ENCODE assay signal across 8 cellular contexts in genomic region chr14:59483819-59484610, GRCh38. TPM values are rescaled to one million over a fixed set of nuclear protein-coding genes. Genes with fewer than 3 reads are reported as not detected.
DNase-seq lines count a peak whose midpoint lies in the region; ATAC-seq, FAIRE-seq and TF ChIP-seq lines count a peak whose summit lies in the region.

A gene with protein sequence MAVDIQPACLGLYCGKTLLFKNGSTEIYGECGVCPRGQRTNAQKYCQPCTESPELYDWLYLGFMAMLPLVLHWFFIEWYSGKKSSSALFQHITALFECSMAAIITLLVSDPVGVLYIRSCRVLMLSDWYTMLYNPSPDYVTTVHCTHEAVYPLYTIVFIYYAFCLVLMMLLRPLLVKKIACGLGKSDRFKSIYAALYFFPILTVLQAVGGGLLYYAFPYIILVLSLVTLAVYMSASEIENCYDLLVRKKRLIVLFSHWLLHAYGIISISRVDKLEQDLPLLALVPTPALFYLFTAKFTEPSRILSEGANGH (plus strand): TSS chr14:59484517. CDS start chr14:59484590, 73 bp downstream.
Gene L3HYPDH, minus strand, starts transcription at chr14:59484408. Its CDS starts 92 bp downstream, at chr14:59484316.

- TF ChIP-seq POLR2A in IMR-90 (IDR thresholded peaks at IDR 0.05; ENCODE audit: low read depth, low read length) (peak; percentile 91), endothelial cell of umbilical vein (IDR thresholded peaks at IDR 0.05; ENCODE audit: low read depth, low read length) (peak; percentile 92)

- no peaks in the 10 kb centered on the region for H3K9me3 ChIP-seq in IMR-90 (ENCODE audit: control insufficient read depth, insufficient read depth, low read length)
- no peaks in the 10 kb centered on the region for H3K9me3 ChIP-seq in OCI-LY7 (ENCODE audit: low read length)
- H3K9me3 ChIP-seq in endothelial cell of umbilical vein (replicated peaks; ENCODE audit: control insufficient read depth, insufficient read depth, low read length), result no peaks in the 10 kb centered on the region
- no peaks in the 10 kb centered on the region for H3K9me3 ChIP-seq in mononuclear cell (ENCODE audit: low read depth, low read length)

- H3K4me1 ChIP-seq in IMR-90 (ENCODE audit: control insufficient read depth, insufficient read depth, low read length) (peaks cover 9% of the 10 kb centered on the region), OCI-LY7 (ENCODE audit: insufficient read depth, low read length, poor library complexity, severe bottlenecking) (peaks cover 38% of the 10 kb centered on the region), endothelial cell of umbilical vein (ENCODE audit: control insufficient read depth, extremely low read depth, insufficient read depth, low read length) (peaks cover 31% of the 10 kb centered on the region), mononuclear cell (ENCODE audit: insufficient read depth, low read length) (peaks cover 48% of the 10 kb centered on the region)

- BruUV-seq in IMR-90 (replicated peaks; lab: Mats Ljungman, UMichigan), result no TSS peak
- no TSS peak for BruUV-seq in OCI-LY7 (replicated peaks; lab: Mats Ljungman, UMichigan)
- no TSS peak for BruUV-seq in endothelial cell of umbilical vein (replicated peaks; lab: Mats Ljungman, UMichigan)

- H2BK120ac ChIP-seq in IMR-90 (ENCODE audit: low read depth, low read length), result peak within 1 kb of the TSS; percentile 92

- H3K36me3 ChIP-seq in IMR-90 (ENCODE audit: control insufficient read depth, insufficient read depth, low read length) (peaks cover 7% of the 10 kb centered on the region), OCI-LY7 (ENCODE audit: insufficient read depth, low read length) (peaks cover 18% of the 10 kb centered on the region), endothelial cell of umbilical vein (ENCODE audit: control insufficient read depth in 2 of 2, extremely low read depth in 1 of 2, insufficient read depth in 2 of 2, low read length in 2 of 2) (peaks cover 0 to 3% of the 10 kb centered on the region in 2 experiments)

- H3K56ac ChIP-seq in IMR-90 (ENCODE audit: extremely low read depth, insufficient read depth, low read length), result peak within 1 kb of the TSS; percentile 99

- CTCF ChIA-PET in IMR-90 (lab: Yijun Ruan, JAX) (interaction anchor here (0.6 to 2.6 kb wide), 3 partner anchors 12 to 25 kb away, joined by 3 to 12 read pairs (median 4); no protein-coding TSS in a partner anchor), OCI-LY7 (lab: Charles Lee; ENCODE audit: unreplicated experiment) (interaction anchor here (0.7 kb wide), 1 partner anchor 23 kb away, joined by 4 read pairs; no protein-coding TSS in a partner anchor), endothelial cell of umbilical vein (lab: Charles Lee) (interaction anchor here (0.6 to 2.5 kb wide), 16 partner anchors 10 to 414 kb away, joined by 3 to 24 read pairs (median 4); partner anchors contain the start of gene CCDC175)

- no peaks in the 10 kb centered on the region for H3K27me3 ChIP-seq in IMR-90 (ENCODE audit: control insufficient read depth, insufficient read depth, low read length)
- H3K27me3 ChIP-seq in endothelial cell of umbilical vein (ENCODE audit: control insufficient read depth in 2 of 2, insufficient read depth in 2 of 2, low read length in 2 of 2), result no peaks in the 10 kb centered on the region
- H3K27me3 ChIP-seq in mononuclear cell (ENCODE audit: insufficient read depth, low read length), result no peaks in the 10 kb centered on the region

- peak within 1 kb of the TSS; percentile 99 for H3K14ac ChIP-seq in IMR-90 (replicated peaks; ENCODE audit: low read depth, low read length)

- peak; percentile 91 for DNase-seq in DMS153 (lab: John Stamatoyannopoulos, UW)
- peak; percentile 94 for DNase-seq in IMR-90
- DNase-seq in OCI-LY7 (ENCODE audit: low spot score), result peak; percentile 98
- peak; percentile 97 for DNase-seq in activated T-cell treated with anti-CD3 and anti-CD28 coated beads for 1 hour (ENCODE audit: low read depth)
- peak; percentile 96 for DNase-seq in endothelial cell of umbilical vein (ENCODE audit: low read depth, low spot score)
- DNase-seq in stimulated activated CD8-positive, alpha-beta memory T cell treated with anti-CD3 and anti-CD28 coated beads, Interleukin-4, amount 100 ng/mL, for 1 hour (ENCODE audit: low read depth in 2 of 2, low spot score in 1 of 2), result peak; percentile 96

- TF ChIP-seq RAD21 in IMR-90 (IDR thresholded peaks at IDR 0.05; ENCODE audit: low read length), result no peak

- peak within 1 kb of the TSS; percentile 99 for H2AK9ac ChIP-seq in IMR-90 (replicated peaks; ENCODE audit: low read depth, low read length, poor library complexity)

- no peaks in the 10 kb centered on the region for H3K9me2 ChIP-seq in OCI-LY7 (ENCODE audit: insufficient read depth, low read length)

- H3K9me1 ChIP-seq in IMR-90 (ENCODE audit: insufficient read depth, low read length), result peaks cover 10% of the 10 kb centered on the region
- H3K9me1 ChIP-seq in endothelial cell of umbilical vein (replicated peaks; ENCODE audit: control insufficient read depth, extremely low read depth, insufficient read depth, low read length), result no peaks in the 10 kb centered on the region

- peak within 1 kb of the TSS; percentile 97 for H2BK5ac ChIP-seq in IMR-90 (ENCODE audit: low read depth, low read length, poor library complexity, severe bottlenecking)

- peak; percentile 58 for TF ChIP-seq CTCF in IMR-90 (conservative IDR thresholded peaks at IDR 0.05; ENCODE audit: low read depth, low read length)
- peak; percentile 69 for TF ChIP-seq CTCF in OCI-LY7 (conservative IDR thresholded peaks at IDR 0.05; ENCODE audit: low read length)
- peak; percentile 62 to 85 for TF ChIP-seq CTCF in endothelial cell of umbilical vein (IDR thresholded peaks at IDR 0.05; ENCODE audit: extremely low read depth in 1 of 2, insufficient read depth in 1 of 2, low read depth in 1 of 2, low read length in 2 of 2)

- H3K79me1 ChIP-seq in IMR-90 (ENCODE audit: low read depth in 1 of 2, low read length in 2 of 2), result peaks cover 13 to 52% of the 10 kb centered on the region in 2 experiments

- H3K4me3 ChIP-seq in IMR-90 (ENCODE audit: insufficient read depth, low read depth, low read length) (peak within 1 kb of the TSS; percentile 94), OCI-LY7 (ENCODE audit: low read depth, low read length, poor library complexity, severe bottlenecking) (peak within 1 kb of the TSS; percentile 87), endothelial cell of umbilical vein (replicated peaks in 1 of 3; ENCODE audit: insufficient read depth in 1 of 3, low read depth in 1 of 3, low read length in 3 of 3) (peak within 1 kb of the TSS; percentile 70 to 98 (median 96)), mononuclear cell (ENCODE audit: low read length) (peak within 1 kb of the TSS; percentile 97)

- H2AK5ac ChIP-seq in IMR-90 (ENCODE audit: low read depth, low read length), result peak within 1 kb of the TSS; percentile 99

- peak within 1 kb of the TSS; percentile 98 for H2AFZ ChIP-seq in IMR-90 (replicated peaks; ENCODE audit: low read length, poor library complexity)
- H2AFZ ChIP-seq in OCI-LY7 (ENCODE audit: low read length), result peak within 1 kb of the TSS; percentile 97
- peak within 1 kb of the TSS; percentile 93 for H2AFZ ChIP-seq in endothelial cell of umbilical vein (ENCODE audit: low read depth, low read length)

- H3K23ac ChIP-seq in IMR-90 (ENCODE audit: low read depth, low read length), result peak within 1 kb of the TSS; percentile 99

- ATAC-seq in GM21528 (IDR thresholded peaks at IDR 0.05; ENCODE audit: low FRiP score, unreplicated experiment) (peak; percentile 96), IMR-90 (ENCODE audit: low read depth) (peak; percentile 85)

- H3K4ac ChIP-seq in IMR-90 (ENCODE audit: low read depth, low read length), result peak within 1 kb of the TSS; percentile 97

- peak within 1 kb of the TSS; percentile 88 for H4K5ac ChIP-seq in IMR-90 (ENCODE audit: low read depth, low read length)

- peak; percentile 75 for FAIRE-seq in endothelial cell of umbilical vein (lab: Jason Lieb, UNC)

- intact Hi-C loops in IMR-90 (cut with micrococcal nuclease), result no loop called here
- intact Hi-C loops in OCI-LY7 (cut with micrococcal nuclease; ENCODE audit: unreplicated experiment), result loop anchor here (1.0 to 10.0 kb wide), 4 partner anchors 127 to 861 kb away; partner anchors contain the start of gene DAAM1
- intact Hi-C loops in endothelial cell of umbilical vein (cut with micrococcal nuclease), result loop anchor here (1.0 to 5.0 kb wide), 10 partner anchors 77 to 1057 kb away; partner anchors contain the start of genes DAAM1, KIAA0586, PCNX4 and PPM1A

- 0% methylated on average over 31 of the region's 89 CpGs; no CpG with 5 or more reads in 1 of the 2 experiments for WGBS in IMR-90 (ENCODE audit: extremely low coverage in 2 of 2, insufficient read length in 1 of 2), 2 experiments

- H3K4me2 ChIP-seq in IMR-90 (ENCODE audit: low read depth, low read length), result peak within 1 kb of the TSS; percentile 92
- peak within 1 kb of the TSS; percentile 100 for H3K4me2 ChIP-seq in OCI-LY7 (ENCODE audit: low read length)
- peak within 1 kb of the TSS; percentile 93 for H3K4me2 ChIP-seq in endothelial cell of umbilical vein (ENCODE audit: insufficient read depth, low read length)

- H3K9ac ChIP-seq in IMR-90 (ENCODE audit: low read depth, low read length) (peak within 1 kb of the TSS; percentile 99), endothelial cell of umbilical vein (replicated peaks; ENCODE audit: extremely low read depth, insufficient read depth, low read length) (peak within 1 kb of the TSS; percentile 97)

- peak within 1 kb of the TSS; percentile 94 for H4K91ac ChIP-seq in IMR-90 (ENCODE audit: insufficient read depth, low read depth, low read length)

- H3K18ac ChIP-seq in IMR-90 (ENCODE audit: low read depth, low read length), result peak within 1 kb of the TSS; percentile 90

- H3K27ac ChIP-seq in IMR-90 (ENCODE audit: insufficient read depth, low read length) (peak within 1 kb of the TSS; percentile 94), OCI-LY7 (ENCODE audit: low read depth, low read length, poor library complexity, severe bottlenecking) (peak within 1 kb of the TSS; percentile 58), endothelial cell of umbilical vein (ENCODE audit: insufficient read depth, low read depth, low read length) (peak within 1 kb of the TSS; percentile 80)

- H4K20me1 ChIP-seq in IMR-90 (ENCODE audit: insufficient read depth, low read length) (peaks cover 13% of the 10 kb centered on the region; the same call in 1 of the 2 replicates), OCI-LY7 (ENCODE audit: insufficient read depth, low read length) (peaks cover 10% of the 10 kb centered on the region), endothelial cell of umbilical vein (replicated peaks; ENCODE audit: control insufficient read depth, extremely low read depth, insufficient read depth, low read length) (no peaks in the 10 kb centered on the region)

- peak within 1 kb of the TSS; percentile 79 to 88 for H4K8ac ChIP-seq in IMR-90 (ENCODE audit: low read depth in 2 of 2, low read length in 2 of 2)

- peak within 1 kb of the TSS; percentile 69 for H2BK15ac ChIP-seq in IMR-90 (ENCODE audit: low read depth, low read length)

- dilution Hi-C loops in IMR-90 (cut with HindIII; ENCODE audit: low sequenced_read_pairs, unreplicated experiment), result no loop called here
- dilution Hi-C loops in endothelial cell of umbilical vein (cut with MboI; ENCODE audit: extremely low pct_ligation_motif_present, low sequenced_read_pairs), result no loop called here

- POLR2A ChIA-PET in IMR-90 (lab: Charles Lee; ENCODE audit: unreplicated experiment), result no interaction called here
- POLR2A ChIA-PET in OCI-LY7 (lab: Charles Lee), result interaction anchor here (0.5 to 2.0 kb wide), 13 partner anchors 10 to 1944 kb away, joined by 3 to 7 read pairs (median 4); no protein-coding TSS in a partner anchor
- POLR2A ChIA-PET in endothelial cell of umbilical vein (lab: Charles Lee), result interaction anchor here (1.1 kb wide), 1 partner anchor 296 kb away, joined by 7 read pairs; the partner anchor contains the start of gene DAAM1

- in situ Hi-C loops in IMR-90 (cut with MboI; ENCODE audit: low sequenced_read_pairs), result loop anchor here (25.0 kb wide), 1 partner anchor 603 kb away; the partner anchor contains the start of gene PCNX4

- H2BK20ac ChIP-seq in IMR-90 (ENCODE audit: low read depth, low read length), result peak within 1 kb of the TSS; percentile 81

- H3K79me2 ChIP-seq in OCI-LY7 (ENCODE audit: insufficient read depth, low read depth, low read length), result peaks cover 36% of the 10 kb centered on the region; the same call in 1 of the 2 replicates
- H3K79me2 ChIP-seq in endothelial cell of umbilical vein (ENCODE audit: control insufficient read depth, insufficient read depth, low read length), result peaks cover 60% of the 10 kb centered on the region

RNA-seq across cellular contexts. Expression of the first gene that starts in this region (rescaled TPM):
- 62.2 and 124 TPM in 2 replicates for total RNA-seq in IMR-90 (2012; rRNA removed)
- 90.1 and 101 TPM in 2 replicates for polyA plus RNA-seq in IMR-90 (2012; rRNA removed)
- 16.5 and 17.9 TPM in 2 replicates for polyA plus RNA-seq in IMR-90 (2012; cell fraction: cytosol; rRNA removed)
- polyA plus RNA-seq in IMR-90 (2012; cell fraction: nucleus; rRNA removed; ENCODE audit: low replicate concordance), result 35.2 and 151 TPM in 2 replicates
- 19.7 and 24.9 TPM in 2 replicates for total RNA-seq in OCI-LY7 (2014; rRNA removed; shearing (Covaris generic))
- total RNA-seq in OCI-LY7 (2022), result 21.1 and 26.4 TPM in 2 replicates
- total RNA-seq in endothelial cell of umbilical vein, result 30.8 and 39.8 TPM in 2 replicates
- 160 and 203 TPM in 2 replicates for polyA plus RNA-seq in endothelial cell of umbilical vein
- 72.9 TPM in 2 replicates for polyA plus RNA-seq in endothelial cell of umbilical vein (2011; cell fraction: cytosol; rRNA removed)
- 83.2 and 96.9 TPM in 2 replicates for polyA plus RNA-seq in endothelial cell of umbilical vein (2011; cell fraction: nucleus; rRNA removed)
- polyA plus RNA-seq in endothelial cell of umbilical vein (2012), result 44.5 and 55.3 TPM in 2 replicates
- 148 and 155 TPM in 2 replicates for polyA minus RNA-seq in endothelial cell of umbilical vein
- polyA minus RNA-seq in endothelial cell of umbilical vein (2011; cell fraction: cytosol; rRNA and poly(A)+ RNA removed), result 22.0 TPM
- 37.7 and 53.0 TPM in 2 replicates for polyA minus RNA-seq in endothelial cell of umbilical vein (2011; cell fraction: nucleus; rRNA and poly(A)+ RNA removed)
- 41.5 TPM for total RNA-seq in mononuclear cell

RNA-seq across cellular contexts. Expression of gene L3HYPDH, which starts in this region (rescaled TPM):
- total RNA-seq in IMR-90 (2012; rRNA removed) (40.9 and 54.7 TPM in 2 replicates), OCI-LY7 (2022) (36.6 TPM in 2 replicates), endothelial cell of umbilical vein (30.2 and 31.0 TPM in 2 replicates), mononuclear cell (5.0 TPM)
- polyA plus RNA-seq in IMR-90 (2012; rRNA removed) (45.3 and 49.1 TPM in 2 replicates), endothelial cell of umbilical vein (26.2 and 27.3 TPM in 2 replicates)
- 13.5 and 29.2 TPM in 2 replicates for polyA plus RNA-seq in IMR-90 (2012; cell fraction: cytosol; rRNA removed)
- 181 and 246 TPM in 2 replicates for polyA plus RNA-seq in IMR-90 (2012; cell fraction: nucleus; rRNA removed; ENCODE audit: low replicate concordance)
- 43.2 and 43.5 TPM in 2 replicates for total RNA-seq in OCI-LY7 (2014; rRNA removed; shearing (Covaris generic))
- 15.6 and 19.0 TPM in 2 replicates for polyA plus RNA-seq in endothelial cell of umbilical vein (2011; cell fraction: cytosol; rRNA removed)
- 95.0 and 140 TPM in 2 replicates for polyA plus RNA-seq in endothelial cell of umbilical vein (2011; cell fraction: nucleus; rRNA removed)
- polyA plus RNA-seq in endothelial cell of umbilical vein (2012), result 24.8 and 27.0 TPM in 2 replicates
- 18.5 and 21.9 TPM in 2 replicates for polyA minus RNA-seq in endothelial cell of umbilical vein
- 19.9 TPM for polyA minus RNA-seq in endothelial cell of umbilical vein (2011; cell fraction: cytosol; rRNA and poly(A)+ RNA removed)
- 57.3 and 59.8 TPM in 2 replicates for polyA minus RNA-seq in endothelial cell of umbilical vein (2011; cell fraction: nucleus; rRNA and poly(A)+ RNA removed)

Comparison
In these comparisons a context has a peak if more than half of its experiments do, and no peak if none do; other contexts are left out.
1. Peak in every context shown above with its lines: DNase-seq, ATAC-seq, H3K4me3 ChIP-seq and H3K27ac ChIP-seq.